1 cellular context compared by ENCODE assay signal in the genomic region with DNA sequence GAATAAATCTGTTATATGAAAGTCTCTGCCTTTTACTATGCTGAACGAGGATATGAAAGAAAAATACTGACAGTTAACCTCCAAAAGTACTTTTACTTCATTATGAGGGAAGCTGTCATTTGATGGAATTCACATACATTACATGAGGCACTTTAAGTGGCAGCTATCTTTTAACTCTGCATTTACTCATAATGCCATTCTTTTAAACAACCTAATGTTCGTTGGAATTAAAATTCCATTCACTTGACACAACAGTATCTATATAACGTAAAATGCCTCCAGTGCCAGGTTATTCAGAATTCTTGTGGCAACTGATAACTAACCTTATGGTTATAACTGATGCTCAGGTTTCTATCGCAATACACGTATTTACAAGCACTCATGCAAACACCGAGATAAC.
A peak's percentile ranks its signal among the peaks of the same experiment; 100 is the strongest.
TF ChIP-seq lines count a peak whose summit lies in the region.

No MANE protein-coding gene starts in this region.

TF ChIP-seq in SK-N-SH treated with all-trans-retinoic acid at 6 μM for 48 hours, 23 proteins besides CTCF, POLR2A, EP300 and RAD21 (continued from another document):
- TF ChIP-seq, protein P1, sequence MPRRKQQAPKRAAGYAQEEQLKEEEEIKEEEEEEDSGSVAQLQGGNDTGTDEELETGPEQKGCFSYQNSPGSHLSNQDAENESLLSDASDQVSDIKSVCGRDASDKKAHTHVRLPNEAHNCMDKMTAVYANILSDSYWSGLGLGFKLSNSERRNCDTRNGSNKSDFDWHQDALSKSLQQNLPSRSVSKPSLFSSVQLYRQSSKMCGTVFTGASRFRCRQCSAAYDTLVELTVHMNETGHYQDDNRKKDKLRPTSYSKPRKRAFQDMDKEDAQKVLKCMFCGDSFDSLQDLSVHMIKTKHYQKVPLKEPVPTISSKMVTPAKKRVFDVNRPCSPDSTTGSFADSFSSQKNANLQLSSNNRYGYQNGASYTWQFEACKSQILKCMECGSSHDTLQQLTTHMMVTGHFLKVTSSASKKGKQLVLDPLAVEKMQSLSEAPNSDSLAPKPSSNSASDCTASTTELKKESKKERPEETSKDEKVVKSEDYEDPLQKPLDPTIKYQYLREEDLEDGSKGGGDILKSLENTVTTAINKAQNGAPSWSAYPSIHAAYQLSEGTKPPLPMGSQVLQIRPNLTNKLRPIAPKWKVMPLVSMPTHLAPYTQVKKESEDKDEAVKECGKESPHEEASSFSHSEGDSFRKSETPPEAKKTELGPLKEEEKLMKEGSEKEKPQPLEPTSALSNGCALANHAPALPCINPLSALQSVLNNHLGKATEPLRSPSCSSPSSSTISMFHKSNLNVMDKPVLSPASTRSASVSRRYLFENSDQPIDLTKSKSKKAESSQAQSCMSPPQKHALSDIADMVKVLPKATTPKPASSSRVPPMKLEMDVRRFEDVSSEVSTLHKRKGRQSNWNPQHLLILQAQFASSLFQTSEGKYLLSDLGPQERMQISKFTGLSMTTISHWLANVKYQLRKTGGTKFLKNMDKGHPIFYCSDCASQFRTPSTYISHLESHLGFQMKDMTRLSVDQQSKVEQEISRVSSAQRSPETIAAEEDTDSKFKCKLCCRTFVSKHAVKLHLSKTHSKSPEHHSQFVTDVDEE (CRISPR knock-in tag; IDR thresholded peaks at IDR 0.05), result no peak
- TF ChIP-seq ZNF8 (CRISPR knock-in tag; IDR thresholded peaks at IDR 0.05) (no peak), SNAI2 (CRISPR knock-in tag; IDR thresholded peaks at IDR 0.05) (no peak), TOX (CRISPR knock-in tag; IDR thresholded peaks at IDR 0.05; ENCODE audit: borderline replicate concordance) (no peak), PPARA (CRISPR knock-in tag; IDR thresholded peaks at IDR 0.05; ENCODE audit: borderline replicate concordance) (no peak), TCF4 (CRISPR knock-in tag; IDR thresholded peaks at IDR 0.05; ENCODE audit: borderline replicate concordance) (peak; percentile 40; the same call in 1 of the 2 replicates), ESRRG (CRISPR knock-in tag; IDR thresholded peaks at IDR 0.05) (peak; percentile 79), ISL1 (CRISPR knock-in tag; IDR thresholded peaks at IDR 0.05) (peak; percentile 99), ZC3H10 (CRISPR knock-in tag; IDR thresholded peaks at IDR 0.05) (0 out of 2 replicates have a peak, but pooled peaks have one; percentile 54), ZFP30 (CRISPR knock-in tag; IDR thresholded peaks at IDR 0.05) (no peak), OSR1 (CRISPR knock-in tag; IDR thresholded peaks at IDR 0.05) (no peak), CSDC2 (CRISPR knock-in tag; IDR thresholded peaks at IDR 0.05) (no peak), RARB (CRISPR knock-in tag; IDR thresholded peaks at IDR 0.05) (no peak)
- TF ChIP-seq, protein P2, sequence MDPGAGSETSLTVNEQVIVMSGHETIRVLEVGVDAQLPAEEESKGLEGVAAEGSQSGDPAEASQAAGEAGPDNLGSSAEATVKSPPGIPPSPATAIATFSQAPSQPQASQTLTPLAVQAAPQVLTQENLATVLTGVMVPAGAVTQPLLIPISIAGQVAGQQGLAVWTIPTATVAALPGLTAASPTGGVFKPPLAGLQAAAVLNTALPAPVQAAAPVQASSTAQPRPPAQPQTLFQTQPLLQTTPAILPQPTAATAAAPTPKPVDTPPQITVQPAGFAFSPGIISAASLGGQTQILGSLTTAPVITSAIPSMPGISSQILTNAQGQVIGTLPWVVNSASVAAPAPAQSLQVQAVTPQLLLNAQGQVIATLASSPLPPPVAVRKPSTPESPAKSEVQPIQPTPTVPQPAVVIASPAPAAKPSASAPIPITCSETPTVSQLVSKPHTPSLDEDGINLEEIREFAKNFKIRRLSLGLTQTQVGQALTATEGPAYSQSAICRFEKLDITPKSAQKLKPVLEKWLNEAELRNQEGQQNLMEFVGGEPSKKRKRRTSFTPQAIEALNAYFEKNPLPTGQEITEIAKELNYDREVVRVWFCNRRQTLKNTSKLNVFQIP (CRISPR knock-in tag; IDR thresholded peaks at IDR 0.05; ENCODE audit: borderline replicate concordance, low read depth), result no peak
- TF ChIP-seq, protein P3, sequence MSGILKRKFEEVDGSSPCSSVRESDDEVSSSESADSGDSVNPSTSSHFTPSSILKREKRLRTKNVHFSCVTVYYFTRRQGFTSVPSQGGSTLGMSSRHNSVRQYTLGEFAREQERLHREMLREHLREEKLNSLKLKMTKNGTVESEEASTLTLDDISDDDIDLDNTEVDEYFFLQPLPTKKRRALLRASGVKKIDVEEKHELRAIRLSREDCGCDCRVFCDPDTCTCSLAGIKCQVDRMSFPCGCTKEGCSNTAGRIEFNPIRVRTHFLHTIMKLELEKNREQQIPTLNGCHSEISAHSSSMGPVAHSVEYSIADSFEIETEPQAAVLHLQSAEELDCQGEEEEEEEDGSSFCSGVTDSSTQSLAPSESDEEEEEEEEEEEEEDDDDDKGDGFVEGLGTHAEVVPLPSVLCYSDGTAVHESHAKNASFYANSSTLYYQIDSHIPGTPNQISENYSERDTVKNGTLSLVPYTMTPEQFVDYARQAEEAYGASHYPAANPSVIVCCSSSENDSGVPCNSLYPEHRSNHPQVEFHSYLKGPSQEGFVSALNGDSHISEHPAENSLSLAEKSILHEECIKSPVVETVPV (CRISPR knock-in tag; IDR thresholded peaks at IDR 0.05), result peak; percentile 57; the same call in 1 of the 2 replicates
